In genomic region chr14:45201908-45202307, GRCh38 we compare ENCODE assay signal across 8 cellular contexts. TPM values are rescaled to one million over a fixed set of nuclear protein-coding genes. Genes with fewer than 3 reads are reported as not detected.
A peak's percentile ranks its signal among the peaks of the same experiment; 100 is the strongest.
DNase-seq lines count a peak whose midpoint lies in the region; ATAC-seq, FAIRE-seq and TF ChIP-seq lines count a peak whose summit lies in the region.

No MANE protein-coding gene starts in this region.

- peak; percentile 45 for DNase-seq in activated CD4-positive, alpha-beta T cell treated with anti-CD3 and anti-CD28 coated beads for 36 hours
- DNase-seq in activated CD4-positive, alpha-beta T cell treated with anti-CD3 and anti-CD28 coated beads, Interleukin-2, amount 50 U/mL, for 1 hour = no peak
- peak; percentile 44 for DNase-seq in H9
- DNase-seq in M059J (ENCODE audit: low read depth) = peak; percentile 19
- peak in 2 of 4 experiments; percentile 3 to 7 for DNase-seq in K562 (ENCODE audit: extremely low read depth in 1 of 4, low spot score in 3 of 4)
- peak; percentile 5 for DNase-seq in small intestine
- DNase-seq in midbrain (lab: John Stamatoyannopoulos, UW) = no peak
- DNase-seq in psoas muscle = no peak

- H3K9me3 Mint-ChIP-seq in activated CD4-positive, alpha-beta T cell treated with anti-CD3 and anti-CD28 coated beads for 36 hours (ENCODE audit: low read depth) = no peaks in the 10 kb centered on the region
- no peaks in the 10 kb centered on the region for H3K9me3 Mint-ChIP-seq in H9

- H3K4me3 ChIP-seq in K562 (no peak overlapping the region), small intestine (ENCODE audit: low read depth in 1 of 2, low read length in 2 of 2) (no peak overlapping the region), psoas muscle (no peak overlapping the region)

- no peak overlapping the region for H3K27ac ChIP-seq in H9 (ENCODE audit: insufficient read length, low read depth, low read length)
- H3K27ac ChIP-seq in K562 (ENCODE audit: extremely low read depth, low read depth, low read length) = no peak overlapping the region
- no peak overlapping the region for H3K27ac ChIP-seq in small intestine (ENCODE audit: low read depth in 1 of 2, low read length in 1 of 2)
- no peak overlapping the region for H3K27ac ChIP-seq in psoas muscle

- H2AFZ ChIP-seq in H9 (ENCODE audit: low read length) = no peak overlapping the region
- no peak overlapping the region for H2AFZ ChIP-seq in K562 (ENCODE audit: low read depth, low read length)

- no peaks in the 10 kb centered on the region for H3K9me3 ChIP-seq in H9 (ENCODE audit: control insufficient read depth, low read depth, low read length)
- no peaks in the 10 kb centered on the region for H3K9me3 ChIP-seq in K562 (replicated peaks; ENCODE audit: control insufficient read depth, insufficient read depth, low read depth, low read length)
- no peaks in the 10 kb centered on the region for H3K9me3 ChIP-seq in small intestine (ENCODE audit: control insufficient read depth, low read depth)
- H3K9me3 ChIP-seq in psoas muscle = no peaks in the 10 kb centered on the region

- H3K27me3 Mint-ChIP-seq in activated CD4-positive, alpha-beta T cell treated with anti-CD3 and anti-CD28 coated beads for 36 hours = no peaks in the 10 kb centered on the region
- H3K27me3 Mint-ChIP-seq in H9 (ENCODE audit: low read depth) = no peaks in the 10 kb centered on the region

- H3K27ac Mint-ChIP-seq in activated CD4-positive, alpha-beta T cell treated with anti-CD3 and anti-CD28 coated beads for 36 hours = no peak overlapping the region
- no peak overlapping the region for H3K27ac Mint-ChIP-seq in H9

- FAIRE-seq in K562 (lab: Jason Lieb, UNC) (no peak), small intestine (lab: Jason Lieb, UNC) (no peak)

- H3K18ac ChIP-seq in H9 (ENCODE audit: insufficient read length, low read depth, low read length) = no peak overlapping the region

- WGBS in H9 (ENCODE audit: extremely low coverage, insufficient read length, low lambda C conversion rate) = no CpG with 5 or more reads among the region's 1 CpG
- 38% methylated on average over 1 of the region's 1 CpG for WGBS in K562 (ENCODE audit: insufficient coverage, low coverage, missing lambda C conversion rate)
- 50 to 68% (median 65%) methylated on average over 1 of the region's 1 CpG for WGBS in small intestine, 3 donors
- 40 to 61% (median 47%) methylated on average over 1 of the region's 1 CpG for WGBS in psoas muscle, 3 donors

- in situ Hi-C loops in K562 (cut with MboI) = no loop called here

- H3K4me1 Mint-ChIP-seq in activated CD4-positive, alpha-beta T cell treated with anti-CD3 and anti-CD28 coated beads for 36 hours = peaks cover 11% of the 10 kb centered on the region
- H3K4me1 Mint-ChIP-seq in H9 = no peaks in the 10 kb centered on the region

- no peaks in the 10 kb centered on the region for H3K23me2 ChIP-seq in H9 (ENCODE audit: insufficient read length, low read depth, low read length, poor library complexity, severe bottlenecking)

- POLR2A ChIA-PET in activated CD4-positive, alpha-beta T cell treated with anti-CD3 and anti-CD28 coated beads for 36 hours (lab: Charles Lee) = interaction anchor here (0.5 kb wide), 1 partner anchor 22 kb away, joined by 3 read pairs; no protein-coding TSS in a partner anchor
- POLR2A ChIA-PET in K562 (lab: Yijun Ruan, JAX) = interaction anchor here (0.8 to 1.0 kb wide), 2 partner anchors 19 to 146 kb away, joined by 3 read pairs; no protein-coding TSS in a partner anchor

- H3K4me1 ChIP-seq in H9 (ENCODE audit: insufficient read depth, low read length) = no peaks in the 10 kb centered on the region
- no peaks in the 10 kb centered on the region for H3K4me1 ChIP-seq in K562 (replicated peaks in 1 of 2; ENCODE audit: control insufficient read depth in 2 of 2, insufficient read depth in 2 of 2, low read length in 2 of 2)
- H3K4me1 ChIP-seq in small intestine (ENCODE audit: control insufficient read depth in 2 of 2, insufficient read depth in 1 of 2, low read depth in 1 of 2, low read length in 1 of 2) = no peaks in the 10 kb centered on the region
- no peaks in the 10 kb centered on the region for H3K4me1 ChIP-seq in psoas muscle

- no peak overlapping the region for H3K4me2 ChIP-seq in H9 (ENCODE audit: insufficient read depth, insufficient read length, low read length)
- H3K4me2 ChIP-seq in K562 (ENCODE audit: insufficient read depth, low read length) = no peak overlapping the region

- H2BK5ac ChIP-seq in H9 (ENCODE audit: insufficient read length, low read length) = no peak overlapping the region

- H3K9ac ChIP-seq in H9 (ENCODE audit: extremely low read depth, insufficient read length, low read length) (no peak overlapping the region), K562 (ENCODE audit: insufficient read depth in 1 of 2, low read depth in 2 of 2, low read length in 2 of 2) (no peak overlapping the region)

- H4K20me1 ChIP-seq in H9 (ENCODE audit: control insufficient read depth, insufficient read depth, insufficient read length) = no peaks in the 10 kb centered on the region
- no peaks in the 10 kb centered on the region for H4K20me1 ChIP-seq in K562 (replicated peaks; ENCODE audit: control insufficient read depth, insufficient read depth, low read length)

- H3K4ac ChIP-seq in H9 (ENCODE audit: low read depth, low read length) = no peak overlapping the region

- H3K36me3 Mint-ChIP-seq in activated CD4-positive, alpha-beta T cell treated with anti-CD3 and anti-CD28 coated beads for 36 hours (ENCODE audit: low read depth) = peaks cover 16% of the 10 kb centered on the region
- peaks cover 2 to 29% (median 18%) of the 10 kb centered on the region in 3 experiments; a peak in 6 of 7 replicates for H3K36me3 Mint-ChIP-seq in H9 (ENCODE audit: insufficient read depth in 1 of 3, low read depth in 3 of 3)

- H4K5ac ChIP-seq in H9 (ENCODE audit: insufficient read length, low read depth, low read length) = no peak overlapping the region

- H2BK20ac ChIP-seq in H9 (ENCODE audit: low read depth, low read length, poor library complexity, severe bottlenecking) = no peak overlapping the region

- no peak overlapping the region for H2BK120ac ChIP-seq in H9 (ENCODE audit: low read depth, low read length, poor library complexity, severe bottlenecking)

- H3T11ph ChIP-seq in H9 (ENCODE audit: low read length) = no peak overlapping the region

- H2AK5ac ChIP-seq in H9 (ENCODE audit: insufficient read length, low read length) = no peak overlapping the region

- H2BK12ac ChIP-seq in H9 (ENCODE audit: insufficient read length, low read depth, low read length) = no peak overlapping the region

- H3K56ac ChIP-seq in H9 (ENCODE audit: insufficient read length, low read depth, low read length) = no peak overlapping the region

- H3K23ac ChIP-seq in H9 (ENCODE audit: insufficient read length, low read depth, low read length) = no peak overlapping the region

- no TSS peak for BruUV-seq in K562 (replicated peaks; lab: Mats Ljungman, UMichigan)

- no peak overlapping the region for H3K14ac ChIP-seq in H9 (ENCODE audit: insufficient read depth, low read length)

- H3K79me1 ChIP-seq in H9 (ENCODE audit: insufficient read depth, low read depth, low read length, poor library complexity, severe bottlenecking) = no peaks in the 10 kb centered on the region

- intact Hi-C loops in activated CD4-positive, alpha-beta T cell treated with anti-CD3 and anti-CD28 coated beads for 36 hours (cut with DNase I, micrococcal nuclease) = no loop called here
- intact Hi-C loops in K562 (cut with micrococcal nuclease) (no loop called here), psoas muscle (cut with DNase I) (no loop called here)

- CTCF ChIA-PET in activated CD4-positive, alpha-beta T cell treated with anti-CD3 and anti-CD28 coated beads for 36 hours (lab: Charles Lee) = interaction anchor here (0.6 to 1.1 kb wide), 2 partner anchors 67 to 223 kb away, joined by 3 to 4 read pairs; no protein-coding TSS in a partner anchor
- CTCF ChIA-PET in K562 (lab: Yijun Ruan, JAX; ENCODE audit: low intra/inter-chr PET ratio) = no interaction called here

- TF ChIP-seq CTCF in H9 (conservative IDR thresholded peaks at IDR 0.05) (peak; percentile 45; the same call in 2 of the 3 replicates), K562 (IDR thresholded peaks at IDR 0.05 in 2 of 3, conservative IDR thresholded peaks at IDR 0.05 in 1 of 3; ENCODE audit: insufficient read depth in 2 of 3, low read depth in 1 of 3, low read length in 3 of 3) (no peak), psoas muscle (IDR thresholded peaks at IDR 0.05) (no peak)

- H3K9me1 ChIP-seq in K562 (ENCODE audit: control insufficient read depth, insufficient read depth, low read length) = no peaks in the 10 kb centered on the region

- no peak overlapping the region for H3K4me3 Mint-ChIP-seq in activated CD4-positive, alpha-beta T cell treated with anti-CD3 and anti-CD28 coated beads for 36 hours
- H3K4me3 Mint-ChIP-seq in H9 = no peak overlapping the region

- no peak for TF ChIP-seq EP300 in K562 (IDR thresholded peaks at IDR 0.05; ENCODE audit: low read length)

- H3K27me3 ChIP-seq in H9 (ENCODE audit: insufficient read depth, low read length) (no peaks in the 10 kb centered on the region), K562 (ENCODE audit: control insufficient read depth in 2 of 2, insufficient read depth in 2 of 2, low read length in 2 of 2) (no peaks in the 10 kb centered on the region), small intestine (ENCODE audit: control insufficient read depth in 2 of 2, insufficient read depth in 2 of 2, low read length in 2 of 2) (no peaks in the 10 kb centered on the region), psoas muscle (ENCODE audit: insufficient read depth in 3 of 3, low read length in 2 of 3) (no peaks in the 10 kb centered on the region)

- H4K91ac ChIP-seq in H9 (ENCODE audit: insufficient read length, low read depth, low read length) = no peak overlapping the region

- peak; percentile 83 for ATAC-seq in activated CD4-positive, alpha-beta T cell treated with anti-CD3 and anti-CD28 coated beads for 36 hours
- ATAC-seq in K562 (peak; percentile 77), psoas muscle (no peak)

- H4K8ac ChIP-seq in H9 (replicated peaks; ENCODE audit: insufficient read length, low read depth, low read length) = no peak overlapping the region

- peak in 1 of 2 experiments; percentile 28; a peak in 1 of 4 replicates for TF ChIP-seq RAD21 in K562 (CRISPR knock-in tag; conservative IDR thresholded peaks at IDR 0.05 in 1 of 2, IDR thresholded peaks at IDR 0.05 in 1 of 2)

- peaks cover 45% of the 10 kb centered on the region; the same call in 2 of the 3 replicates for H3K36me3 ChIP-seq in K562 (ENCODE audit: control insufficient read depth, insufficient read depth, low read length)
- H3K36me3 ChIP-seq in small intestine (ENCODE audit: control insufficient read depth in 2 of 2, insufficient read depth in 2 of 2, low read length in 2 of 2) = peaks cover 3 to 7% of the 10 kb centered on the region in 2 donors
- H3K36me3 ChIP-seq in psoas muscle (ENCODE audit: insufficient read depth in 1 of 2, low read depth in 1 of 2) = peaks cover 3 to 44% of the 10 kb centered on the region in 2 donors

- H3K79me2 ChIP-seq in H9 (ENCODE audit: insufficient read depth, low read length) (no peaks in the 10 kb centered on the region), K562 (ENCODE audit: control insufficient read depth, insufficient read depth, low read length) (no peaks in the 10 kb centered on the region)

- TF ChIP-seq POLR2A in K562 (conservative IDR thresholded peaks at IDR 0.05) = no peak

- no peak overlapping the region for H2BK15ac ChIP-seq in H9 (ENCODE audit: low read depth, low read length)

RNA-seq across cellular contexts. Expression of gene MIS18BP1, which starts 51.1 kb away (rescaled TPM):
- 10 to 100 TPM; 67.0 to 88.4 TPM for total RNA-seq in activated CD4-positive, alpha-beta T cell treated with anti-CD3 and anti-CD28 coated beads for 36 hours
- total RNA-seq in H9 (2021) (56.1 and 60.6 TPM in 2 replicates), K562 (2014; rRNA removed) (18.0 and 20.0 TPM in 2 replicates), K562 (2014; rRNA removed; fragmentation: Illumina TruSeq; extraction: Trizol) (29.1 and 36.3 TPM in 2 replicates), K562 (2015; rRNA removed; fragmentation: Illumina TruSeq; extraction: Trizol) (23.6 and 25.4 TPM in 2 replicates), K562 (2021) (19.1 TPM in 2 replicates), psoas muscle (1 to 10 TPM; 2.0 to 5.1 (median 3.2) TPM)
- 13.3 and 21.6 TPM in 2 replicates for total RNA-seq in M059J (2014; rRNA removed; shearing (Covaris generic))
- 9.0 and 83.5 TPM in 2 replicates for total RNA-seq in K562 (2011; cell fraction: chromatin; rRNA removed; ENCODE audit: low replicate concordance)
- 6.8 and 13.0 TPM in 2 replicates for total RNA-seq in K562 (2011; cell fraction: nucleolus; rRNA removed)
- 19.1 and 24.1 TPM in 2 replicates for total RNA-seq in K562 (2011; cell fraction: nucleoplasm; rRNA removed)
- polyA plus RNA-seq in K562 (2011; rRNA removed) (19.9 and 25.5 TPM in 2 replicates), K562 (2014; fragmentation: Illumina TruSeq; extraction: Trizol) (22.3 and 26.4 TPM in 2 replicates), K562 (2014; fragmentation: Nextera tagmentation; extraction: Ambion mirVana) (1 to 10 TPM; 5.0 to 5.5 TPM), K562 (2014; rRNA removed) (17.5 and 18.0 TPM in 2 replicates), small intestine (10 to 100 TPM in 1 of 3 donors, 1 to 10 TPM in 2; 3.6 to 11.0 (median 5.9) TPM), psoas muscle (1 to 10 TPM; 1.5 to 3.3 (median 2.3) TPM)
- 4.6 and 4.9 TPM in 2 replicates for polyA plus RNA-seq in K562 (2011; cell fraction: cytosol; rRNA removed)
- 13.4 and 15.3 TPM in 2 replicates for polyA plus RNA-seq in K562 (2011; cell fraction: nucleus; rRNA removed)
- 11.7 and 15.0 TPM in 2 replicates for polyA plus RNA-seq in K562 (2012)
- 31.6 and 32.9 TPM in 2 replicates for polyA minus RNA-seq in K562 (2011; rRNA and poly(A)+ RNA removed)
- 11.0 and 15.7 TPM in 2 replicates for polyA minus RNA-seq in K562 (2011; cell fraction: cytosol; rRNA and poly(A)+ RNA removed)
- 20.1 and 29.9 TPM in 2 replicates for polyA minus RNA-seq in K562 (2011; cell fraction: nucleus; rRNA and poly(A)+ RNA removed)

Comparison
In these comparisons a context has a peak if more than half of its experiments do, and no peak if none do; other contexts are left out.
1. DNase-seq: peak in activated CD4-positive, alpha-beta T cell treated with anti-CD3 and anti-CD28 coated beads for 36 hours (single experiment), H9 (single experiment), M059J (single experiment) and small intestine (single experiment); none in activated CD4-positive, alpha-beta T cell treated with anti-CD3 and anti-CD28 coated beads, Interleukin-2, amount 50 U/mL, for 1 hour (single experiment), midbrain (single experiment) and psoas muscle (0 of 2).
2. ATAC-seq: peak in activated CD4-positive, alpha-beta T cell treated with anti-CD3 and anti-CD28 coated beads for 36 hours (single experiment) and K562 (single experiment); none in psoas muscle (0 of 4).